ENCODE assay signal across 23 cellular contexts in genomic region chr16:49500211-49500610, GRCh38.
"Had no signal": no experiment of that assay in that cellular context is flagged by ENCODE, and none has a peak within 500 bp of the region (broad histone marks: within the 10 kb centered on the region; RNA-seq: fewer than 3 reads in every experiment).

No MANE protein-coding gene starts in this region.

- H3K27ac Mint-ChIP-seq: activated naive CD4-positive, alpha-beta T cell treated with anti-CD3 and anti-CD28 coated beads, Interleukin-2, amount 10 ng/mL, durations not matched to agents 7 days and 5 days; activated naive CD8-positive, alpha-beta T cell treated with anti-CD3 and anti-CD28 coated beads for 36 hours; T-helper 1 cell treated with Interleukin-12 subunit alpha and Interleukin-12 subunit beta and Interleukin-4 antibody, amounts not matched to agents 30 μg/mL and 1 μg/mL, for 36 hours; WTC11 had no signal

- H3K27me3 Mint-ChIP-seq: activated naive CD8-positive, alpha-beta T cell treated with anti-CD3 and anti-CD28 coated beads for 36 hours had no signal

- DNase-seq: activated CD4-positive, alpha-beta T cell treated with anti-CD3 and anti-CD28 coated beads for 48 hours; activated CD4-positive, alpha-beta T cell treated with anti-CD3 and anti-CD28 coated beads, Interleukin-2, amount 50 U/mL, for 4 hours; activated CD4-positive, CD25-positive, alpha-beta regulatory T cell treated with anti-CD3 and anti-CD28 coated beads, Interleukin-2, amount 50 U/mL, for 72 hours; activated CD8-positive, alpha-beta memory T cell treated with anti-CD3 and anti-CD28 coated beads for 24 hours; activated gamma-delta T cell treated with Interleukin-2 at 50 U/mL for 16 hours; activated naive CD4-positive, alpha-beta T cell treated with anti-CD3 and anti-CD28 coated beads, Interleukin-2, amount 10 ng/mL, durations not matched to agents 7 days and 5 days; activated naive CD8-positive, alpha-beta T cell treated with anti-CD3 and anti-CD28 coated beads for 36 hours; activated T-cell treated with anti-CD3 and anti-CD28 coated beads, Interleukin-2, amount 50 U/mL, for 4 hours; anterior cingulate cortex; caudate nucleus; IMR-90; KBM-7; NCI-H1092; NCI-H2029; NCI-H2107; NCI-H226; NCI-H774; Right ventricle myocardium superior had no signal

- H3K4me1 ChIP-seq: SJSA1 had no signal

- H3K9me3 Mint-ChIP-seq: activated naive CD4-positive, alpha-beta T cell treated with anti-CD3 and anti-CD28 coated beads, Interleukin-2, amount 10 ng/mL, durations not matched to agents 7 days and 5 days; activated naive CD8-positive, alpha-beta T cell treated with anti-CD3 and anti-CD28 coated beads for 36 hours; activated T-cell treated with anti-CD3 and anti-CD28 coated beads, Interleukin-2, amount 50 U/mL, for 4 hours; T-helper 1 cell treated with Interleukin-12 subunit alpha and Interleukin-12 subunit beta and Interleukin-4 antibody, amounts not matched to agents 30 μg/mL and 1 μg/mL, for 36 hours; WTC11 had no signal

- H3K4me3 ChIP-seq: Peyer's patch, SJSA1 had no signal

- H3K36me3 ChIP-seq: Peyer's patch, SJSA1 had no signal

- H3K4me3 Mint-ChIP-seq: activated naive CD4-positive, alpha-beta T cell treated with anti-CD3 and anti-CD28 coated beads, Interleukin-2, amount 10 ng/mL, durations not matched to agents 7 days and 5 days; activated naive CD8-positive, alpha-beta T cell treated with anti-CD3 and anti-CD28 coated beads for 36 hours; activated T-cell treated with anti-CD3 and anti-CD28 coated beads, Interleukin-2, amount 50 U/mL, for 4 hours; T-helper 1 cell treated with Interleukin-12 subunit alpha and Interleukin-12 subunit beta and Interleukin-4 antibody, amounts not matched to agents 30 μg/mL and 1 μg/mL, for 36 hours; WTC11 had no signal

- H3K27ac ChIP-seq: Peyer's patch, RWPE1, SJSA1 had no signal

- H3K36me3 Mint-ChIP-seq: activated naive CD4-positive, alpha-beta T cell treated with anti-CD3 and anti-CD28 coated beads, Interleukin-2, amount 10 ng/mL, durations not matched to agents 7 days and 5 days; activated naive CD8-positive, alpha-beta T cell treated with anti-CD3 and anti-CD28 coated beads for 36 hours; WTC11 had no signal

- H3K27me3 ChIP-seq: Peyer's patch, SJSA1 had no signal

- H3K9me3 ChIP-seq: Peyer's patch, SJSA1 had no signal

- H3K4me1 Mint-ChIP-seq: activated naive CD4-positive, alpha-beta T cell treated with anti-CD3 and anti-CD28 coated beads, Interleukin-2, amount 10 ng/mL, durations not matched to agents 7 days and 5 days; WTC11 had no signal
